10 cellular contexts compared by ENCODE assay signal in the genomic region with DNA sequence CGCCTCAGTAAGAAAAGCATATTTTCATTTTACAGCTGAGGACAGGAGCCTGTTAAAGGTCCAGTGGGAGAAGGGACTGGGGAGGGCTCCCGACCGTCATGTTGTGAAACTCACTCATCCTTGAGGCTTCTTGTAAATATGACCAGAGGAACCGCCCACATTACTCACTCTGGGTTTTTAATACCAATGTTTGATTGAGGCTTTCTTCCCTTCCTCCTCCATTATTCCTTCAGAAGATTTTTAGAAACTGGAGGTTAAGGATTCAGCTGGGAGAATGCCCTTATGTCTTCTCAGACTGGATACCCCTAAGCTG.
DNase-seq lines count a peak whose midpoint lies in the region; ATAC-seq and TF ChIP-seq lines count a peak whose summit lies in the region.
"Had no signal": no experiment of that assay in that cellular context is flagged by ENCODE, and none has a peak within 500 bp of the region (broad histone marks: within the 10 kb centered on the region; RNA-seq: fewer than 3 reads in every experiment).

No MANE protein-coding gene starts in this region.

- peaks cover 13% of the 10 kb centered on the region for H3K4me1 Mint-ChIP-seq in activated CD4-positive, alpha-beta T cell treated with anti-CD3 and anti-CD28 coated beads, Interleukin-2, amount 10 ng/mL, durations not matched to agents 24 days and 14 days
- H3K4me1 Mint-ChIP-seq in effector memory CD8-positive, alpha-beta T cell (ENCODE audit: low read depth in 2 of 2) = no peaks in the 10 kb centered on the region
- peaks cover 9% of the 10 kb centered on the region for H3K4me1 Mint-ChIP-seq in activated CD4-positive, alpha-beta memory T cell treated with anti-CD3 and anti-CD28 coated beads for 36 hours (ENCODE audit: low read depth)

- DNase-seq in activated CD4-positive, alpha-beta T cell treated with anti-CD3 and anti-CD28 coated beads, Interleukin-2, amount 10 ng/mL, durations not matched to agents 24 days and 14 days = peak; percentile 46
- no peak for DNase-seq in activated CD4-positive, alpha-beta T cell treated with anti-CD3 and anti-CD28 coated beads, Interleukin-2, amount 50 U/mL, for 1 hour
- DNase-seq in breast epithelium (ENCODE audit: low spot score in 2 of 2) = no peak
- DNase-seq in effector memory CD8-positive, alpha-beta T cell = no peak
- no peak for DNase-seq in activated CD4-positive, alpha-beta memory T cell treated with anti-CD3 and anti-CD28 coated beads for 36 hours
- no peak for DNase-seq in DMS79 treated with DMSO at 0.1 percent for 48 hours (lab: John Stamatoyannopoulos, UW)
- DNase-seq: H9 had no signal

- ATAC-seq in HG03060 (IDR thresholded peaks at IDR 0.05; ENCODE audit: low read depth, unreplicated experiment) = peak; percentile 49
- no peak for ATAC-seq in effector memory CD8-positive, alpha-beta T cell (replicated peaks)

- H3K9me3 ChIP-seq in breast epithelium = no peaks in the 10 kb centered on the region
- no peaks in the 10 kb centered on the region for H3K9me3 ChIP-seq in subcutaneous abdominal adipose tissue (ENCODE audit: control insufficient read depth in 5 of 5, low read length in 5 of 5)
- H3K9me3 ChIP-seq: ovary had no signal

- H3K36me3 ChIP-seq in breast epithelium (no peaks in the 10 kb centered on the region), subcutaneous abdominal adipose tissue (ENCODE audit: control insufficient read depth in 5 of 5, insufficient read depth in 5 of 5, low read length in 5 of 5) (peaks cover 5 to 25% (median 9%) of the 10 kb centered on the region in 5 donors)
- H3K36me3 ChIP-seq: ovary had no signal

- POLR2A ChIA-PET in activated CD4-positive, alpha-beta memory T cell treated with anti-CD3 and anti-CD28 coated beads for 36 hours (lab: Charles Lee) = interaction anchor here (0.9 kb wide), 1 partner anchor 14 kb away, joined by 3 read pairs; no protein-coding TSS in a partner anchor

- H3K27me3 Mint-ChIP-seq in activated CD4-positive, alpha-beta T cell treated with anti-CD3 and anti-CD28 coated beads, Interleukin-2, amount 10 ng/mL, durations not matched to agents 24 days and 14 days = no peaks in the 10 kb centered on the region
- no peaks in the 10 kb centered on the region for H3K27me3 Mint-ChIP-seq in effector memory CD8-positive, alpha-beta T cell
- no peaks in the 10 kb centered on the region for H3K27me3 Mint-ChIP-seq in activated CD4-positive, alpha-beta memory T cell treated with anti-CD3 and anti-CD28 coated beads for 36 hours

- H3K9ac ChIP-seq in subcutaneous abdominal adipose tissue (ENCODE audit: low read length in 5 of 5) = peak overlapping the region in 1 of 5 donors; percentile 34

- H3K4me1 ChIP-seq in breast epithelium = no peaks in the 10 kb centered on the region
- peaks cover 0 to 12% (median 8%) of the 10 kb centered on the region in 5 donors for H3K4me1 ChIP-seq in subcutaneous abdominal adipose tissue (ENCODE audit: control insufficient read depth in 5 of 5, insufficient read depth in 5 of 5, low read length in 5 of 5)

- intact Hi-C loops in activated CD4-positive, alpha-beta T cell treated with anti-CD3 and anti-CD28 coated beads, Interleukin-2, amount 10 ng/mL, durations not matched to agents 24 days and 14 days (cut with micrococcal nuclease) = no loop called here
- intact Hi-C loops in breast epithelium (cut with DNase I; ENCODE audit: low total_unique reads) = no loop called here
- intact Hi-C loops in activated CD4-positive, alpha-beta memory T cell treated with anti-CD3 and anti-CD28 coated beads for 36 hours (cut with micrococcal nuclease) = no loop called here

- H3K4me3 ChIP-seq in breast epithelium = no peak overlapping the region
- no peak overlapping the region for H3K4me3 ChIP-seq in subcutaneous abdominal adipose tissue (ENCODE audit: low read depth in 1 of 5, low read length in 5 of 5)
- H3K4me3 ChIP-seq: ovary had no signal

- peak overlapping the region; percentile 4 to 8 for H3K27ac ChIP-seq in breast epithelium
- H3K27ac ChIP-seq in subcutaneous abdominal adipose tissue (ENCODE audit: low read depth, low read length) = peak overlapping the region; percentile 3
- H3K27ac ChIP-seq: ovary had no signal

- peaks cover 30% of the 10 kb centered on the region for H3K36me3 Mint-ChIP-seq in activated CD4-positive, alpha-beta T cell treated with anti-CD3 and anti-CD28 coated beads, Interleukin-2, amount 10 ng/mL, durations not matched to agents 24 days and 14 days (ENCODE audit: low read depth)
- H3K36me3 Mint-ChIP-seq in effector memory CD8-positive, alpha-beta T cell (ENCODE audit: insufficient read depth) = peaks cover 5% of the 10 kb centered on the region
- H3K36me3 Mint-ChIP-seq in activated CD4-positive, alpha-beta memory T cell treated with anti-CD3 and anti-CD28 coated beads for 36 hours = peaks cover 13% of the 10 kb centered on the region

- TF ChIP-seq POLR2A in breast epithelium (IDR thresholded peaks at IDR 0.05) = no peak

- no peak overlapping the region for H3K27ac Mint-ChIP-seq in activated CD4-positive, alpha-beta T cell treated with anti-CD3 and anti-CD28 coated beads, Interleukin-2, amount 10 ng/mL, durations not matched to agents 24 days and 14 days
- no peak overlapping the region for H3K27ac Mint-ChIP-seq in effector memory CD8-positive, alpha-beta T cell
- no peak overlapping the region for H3K27ac Mint-ChIP-seq in activated CD4-positive, alpha-beta memory T cell treated with anti-CD3 and anti-CD28 coated beads for 36 hours
- H3K27ac Mint-ChIP-seq: H9 had no signal

- peaks cover 3% of the 10 kb centered on the region for H3K9me3 Mint-ChIP-seq in activated CD4-positive, alpha-beta T cell treated with anti-CD3 and anti-CD28 coated beads, Interleukin-2, amount 10 ng/mL, durations not matched to agents 24 days and 14 days
- no peaks in the 10 kb centered on the region for H3K9me3 Mint-ChIP-seq in effector memory CD8-positive, alpha-beta T cell
- H3K9me3 Mint-ChIP-seq in activated CD4-positive, alpha-beta memory T cell treated with anti-CD3 and anti-CD28 coated beads for 36 hours = no peaks in the 10 kb centered on the region
- H3K9me3 Mint-ChIP-seq: H9 had no signal

- H3K27me3 ChIP-seq in breast epithelium (no peaks in the 10 kb centered on the region), subcutaneous abdominal adipose tissue (ENCODE audit: control insufficient read depth in 5 of 5, insufficient read depth in 4 of 5, low read length in 5 of 5) (no peaks in the 10 kb centered on the region)
- H3K27me3 ChIP-seq: ovary had no signal

- no peak overlapping the region for H3K4me3 Mint-ChIP-seq in activated CD4-positive, alpha-beta T cell treated with anti-CD3 and anti-CD28 coated beads, Interleukin-2, amount 10 ng/mL, durations not matched to agents 24 days and 14 days
- H3K4me3 Mint-ChIP-seq in effector memory CD8-positive, alpha-beta T cell = no peak overlapping the region
- no peak overlapping the region for H3K4me3 Mint-ChIP-seq in activated CD4-positive, alpha-beta memory T cell treated with anti-CD3 and anti-CD28 coated beads for 36 hours
- H3K4me3 Mint-ChIP-seq: H9 had no signal

- TF ChIP-seq CTCF in breast epithelium (IDR thresholded peaks at IDR 0.05) = no peak

- CTCF ChIA-PET in activated CD4-positive, alpha-beta memory T cell treated with anti-CD3 and anti-CD28 coated beads for 36 hours (lab: Charles Lee) = no interaction called here
